In the genomic region with DNA sequence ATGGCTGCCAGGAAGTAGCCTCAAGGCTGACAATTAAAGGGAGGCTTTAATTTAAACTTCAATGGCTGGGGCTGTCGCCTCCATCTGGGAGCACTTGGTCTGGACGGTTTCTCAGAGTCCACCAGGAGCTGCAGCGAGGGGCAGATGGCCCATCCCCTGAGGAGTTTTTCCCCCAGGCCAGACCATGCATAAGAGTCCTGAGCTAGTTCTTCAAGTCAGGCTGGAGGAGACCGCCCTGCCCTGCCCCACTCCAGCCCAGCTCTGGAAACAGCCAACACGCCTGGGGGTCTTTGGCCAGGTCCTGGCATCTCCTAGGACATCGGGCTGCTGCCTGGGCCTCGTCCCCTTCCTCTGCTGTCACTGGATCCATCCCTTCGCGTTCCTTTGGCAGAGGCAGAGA, we compare ENCODE assay signal across 29 cellular contexts. TPM values are rescaled to one million over a fixed set of nuclear protein-coding genes. Genes with fewer than 3 reads are reported as not detected.
DNase-seq lines count a peak whose midpoint lies in the region; ATAC-seq and TF ChIP-seq lines count a peak whose summit lies in the region.
"Had no signal": no experiment of that assay in that cellular context is flagged by ENCODE, and none has a peak within 500 bp of the region (broad histone marks: within the 10 kb centered on the region; RNA-seq: fewer than 3 reads in every experiment).

No MANE protein-coding gene starts in this region.

- no peaks in the 10 kb centered on the region for H3K27me3 Mint-ChIP-seq in endodermal cell (ENCODE audit: insufficient read depth)
- peaks cover 3% of the 10 kb centered on the region for H3K27me3 Mint-ChIP-seq in neural progenitor cell (ENCODE audit: insufficient read depth, low read depth)
- H3K27me3 Mint-ChIP-seq: stimulated activated naive B cell treated with anti-CD40 and anti-IgM and Interleukin-4, amounts not matched to agents 10 μg/mL and 1 μg/mL and 100 μg/mL, for 72 hours had no signal

- H3K36me3 Mint-ChIP-seq in endodermal cell (ENCODE audit: low read depth) (peaks cover 6% of the 10 kb centered on the region), neural progenitor cell (peaks cover 2% of the 10 kb centered on the region)
- H3K36me3 Mint-ChIP-seq: immature natural killer cell, natural killer cell had no signal

- peak overlapping the region; percentile 78 for H3K27ac ChIP-seq in Karpas-422 (ENCODE audit: low read length)
- H3K27ac ChIP-seq in endodermal cell (ENCODE audit: low read depth, low read length): peak overlapping the region; percentile 61
- no peak overlapping the region for H3K27ac ChIP-seq in neural progenitor cell
- H3K27ac ChIP-seq: C4-2B, gastroesophageal sphincter, SK-N-MC, suprapubic skin had no signal

- H3K4me1 Mint-ChIP-seq in endodermal cell (peaks cover 3% of the 10 kb centered on the region), neural progenitor cell (peaks cover 2% of the 10 kb centered on the region)

- H3K9me3 ChIP-seq in Karpas-422 (ENCODE audit: low read length) (no peaks in the 10 kb centered on the region), endodermal cell (ENCODE audit: control insufficient read depth, low read length) (no peaks in the 10 kb centered on the region), neural progenitor cell (ENCODE audit: low read depth) (no peaks in the 10 kb centered on the region)
- H3K9me3 ChIP-seq: gastroesophageal sphincter, suprapubic skin had no signal

- no peak overlapping the region for H3K4me3 Mint-ChIP-seq in endodermal cell
- no peak overlapping the region for H3K4me3 Mint-ChIP-seq in neural progenitor cell
- H3K4me3 Mint-ChIP-seq: immature natural killer cell; natural killer cell; stimulated activated naive B cell treated with anti-CD40 and anti-IgM and Interleukin-4, amounts not matched to agents 10 μg/mL and 1 μg/mL and 100 μg/mL, for 72 hours; T-helper 1 cell treated with Interleukin-12 subunit alpha and Interleukin-12 subunit beta and Interleukin-4 antibody, amounts not matched to agents 30 μg/mL and 1 μg/mL, for 36 hours had no signal

- H4K20me1 ChIP-seq in Karpas-422 (ENCODE audit: insufficient read depth, low read depth, low read length) (no peaks in the 10 kb centered on the region), neural progenitor cell (ENCODE audit: low read depth) (no peaks in the 10 kb centered on the region)

- H3K4me3 ChIP-seq in Karpas-422 (ENCODE audit: low read length) (no peak overlapping the region), endodermal cell (ENCODE audit: low read length) (no peak overlapping the region), neural progenitor cell (no peak overlapping the region)
- H3K4me3 ChIP-seq: gastroesophageal sphincter, SK-N-MC, suprapubic skin had no signal

- DNase-seq in ELF-1 (ENCODE audit: low read depth, low spot score) (peak; percentile 96), Karpas-422 (no peak), endodermal cell (peak; percentile 56), neural progenitor cell (ENCODE audit: low spot score) (no peak), kidney tubule cell (ENCODE audit: low spot score) (no peak), putamen (ENCODE audit: low spot score) (no peak)
- DNase-seq in activated CD8-positive, alpha-beta memory T cell treated with anti-CD3 and anti-CD28 coated beads, Interleukin-2, amount 50 U/mL, for 4 hours: no peak
- DNase-seq: activated CD4-positive, alpha-beta T cell treated with anti-CD3 and anti-CD28 coated beads, Interleukin-2, amount 50 U/mL, for 48 hours; activated naive CD4-positive, alpha-beta T cell; cerebellar nuclear complex; COR-L47; DMS53; HCEC 1CT; immature natural killer cell; IMR-90; natural killer cell; NCI-H2107; NCI-H446 treated with DMSO at 0.1 percent for 48 hours; NCI-H774; RPMI8226; stimulated activated naive B cell treated with anti-CD40 and anti-IgM and Interleukin-4, amounts not matched to agents 10 μg/mL and 1 μg/mL and 100 μg/mL, for 72 hours had no signal

- H3K27me3 ChIP-seq in Karpas-422 (ENCODE audit: low read length) (no peaks in the 10 kb centered on the region), endodermal cell (ENCODE audit: control insufficient read depth, insufficient read depth, low read length, poor library complexity, severe bottlenecking) (no peaks in the 10 kb centered on the region), neural progenitor cell (no peaks in the 10 kb centered on the region)
- H3K27me3 ChIP-seq: gastroesophageal sphincter, suprapubic skin had no signal

- H3K36me3 ChIP-seq in Karpas-422 (ENCODE audit: insufficient read depth, low read length) (no peaks in the 10 kb centered on the region), endodermal cell (ENCODE audit: control insufficient read depth, insufficient read depth, low read length) (peaks cover 2% of the 10 kb centered on the region), neural progenitor cell (no peaks in the 10 kb centered on the region)
- H3K36me3 ChIP-seq: suprapubic skin had no signal

- H3K4me2 ChIP-seq in Karpas-422 (ENCODE audit: low read depth, low read length, poor library complexity, severe bottlenecking) (peak overlapping the region; percentile 19), neural progenitor cell (no peak overlapping the region)

- H3K9ac ChIP-seq in Karpas-422 (ENCODE audit: low read length) (peak overlapping the region; percentile 39; the same call in 1 of the 2 replicates), endodermal cell (ENCODE audit: extremely low read depth, low read length, poor library complexity, severe bottlenecking) (no peak overlapping the region), neural progenitor cell (no peak overlapping the region)

- no peaks in the 10 kb centered on the region for H3K9me2 ChIP-seq in Karpas-422 (replicated peaks; ENCODE audit: insufficient read depth, low read length)

- H3K9me3 Mint-ChIP-seq in endodermal cell (no peaks in the 10 kb centered on the region), neural progenitor cell (no peaks in the 10 kb centered on the region)
- H3K9me3 Mint-ChIP-seq: immature natural killer cell; natural killer cell; stimulated activated naive B cell treated with anti-CD40 and anti-IgM and Interleukin-4, amounts not matched to agents 10 μg/mL and 1 μg/mL and 100 μg/mL, for 72 hours; T-helper 1 cell treated with Interleukin-12 subunit alpha and Interleukin-12 subunit beta and Interleukin-4 antibody, amounts not matched to agents 30 μg/mL and 1 μg/mL, for 36 hours had no signal

- peaks cover 22% of the 10 kb centered on the region for H3K4me1 ChIP-seq in Karpas-422 (ENCODE audit: low read length)
- H3K4me1 ChIP-seq in endodermal cell (ENCODE audit: control insufficient read depth, insufficient read depth, low read length): no peaks in the 10 kb centered on the region
- H3K4me1 ChIP-seq in neural progenitor cell: no peaks in the 10 kb centered on the region

- 90 to 93% methylated on average over 7 to 9 of the region's 9 CpGs for WGBS in endodermal cell (ENCODE audit: insufficient coverage in 1 of 2, insufficient read length in 1 of 2), 2 experiments

- H3K27ac Mint-ChIP-seq in endodermal cell (no peak overlapping the region), neural progenitor cell (peak overlapping the region; percentile 87)
- H3K27ac Mint-ChIP-seq: immature natural killer cell; natural killer cell; T-helper 1 cell treated with Interleukin-12 subunit alpha and Interleukin-12 subunit beta and Interleukin-4 antibody, amounts not matched to agents 30 μg/mL and 1 μg/mL, for 36 hours had no signal

- no peaks in the 10 kb centered on the region for H3K79me2 ChIP-seq in Karpas-422 (ENCODE audit: low read length)
- no peaks in the 10 kb centered on the region for H3K79me2 ChIP-seq in neural progenitor cell (ENCODE audit: low read depth)

- H2AFZ ChIP-seq in Karpas-422 (ENCODE audit: low read length) (no peak overlapping the region), neural progenitor cell (replicated peaks) (no peak overlapping the region)

- no peaks in the 10 kb centered on the region for H3F3A ChIP-seq in neural progenitor cell (ENCODE audit: low read depth)

- TF ChIP-seq CTCF in endodermal cell (conservative IDR thresholded peaks at IDR 0.05) (no peak), neural progenitor cell (IDR thresholded peaks at IDR 0.05) (no peak)

- ATAC-seq in HG02623 (IDR thresholded peaks at IDR 0.05; ENCODE audit: unreplicated experiment): no peak
- ATAC-seq: gastroesophageal sphincter; natural killer cell; stimulated activated naive B cell treated with anti-CD40 and anti-IgM and Interleukin-4, amounts not matched to agents 10 μg/mL and 1 μg/mL and 100 μg/mL, for 72 hours had no signal

RNA-seq across cellular contexts. Expression of a gene that starts 5.3 kb away (rescaled TPM):
- 54.6 and 106 TPM in 2 replicates for total RNA-seq in Karpas-422 (2014; rRNA removed; shearing (Covaris generic); ENCODE audit: low replicate concordance)
- total RNA-seq in endodermal cell (100 to 1,000 TPM; 378 to 437 TPM), neural progenitor cell (ENCODE audit: low replicate concordance) (127 and 233 TPM in 2 replicates)
- polyA plus RNA-seq in endodermal cell (2013, experiment 1 of 2): 322 TPM
- 298 TPM for polyA plus RNA-seq in endodermal cell (2013, experiment 2 of 2)

RNA-seq across cellular contexts. Expression of a gene that starts 23.2 kb away (rescaled TPM):
- 474 and 745 TPM in 2 replicates for total RNA-seq in Karpas-422 (2014; rRNA removed; shearing (Covaris generic); ENCODE audit: low replicate concordance)
- 100 to 1,000 TPM; 303 to 334 TPM for total RNA-seq in endodermal cell
- 248 TPM for polyA plus RNA-seq in endodermal cell (2013, experiment 1 of 2)
- 218 TPM for polyA plus RNA-seq in endodermal cell (2013, experiment 2 of 2)
- total RNA-seq in neural progenitor cell (ENCODE audit: low replicate concordance): 261 and 432 TPM in 2 replicates

RNA-seq across cellular contexts. Expression of a gene that starts 24.4 kb away (rescaled TPM):
- 262 and 352 TPM in 2 replicates for total RNA-seq in Karpas-422 (2014; rRNA removed; shearing (Covaris generic); ENCODE audit: low replicate concordance)
- total RNA-seq in endodermal cell (10 to 100 TPM; 12.3 to 17.8 TPM), neural progenitor cell (ENCODE audit: low replicate concordance) (1.9 and 3.6 TPM in 2 replicates)
- polyA plus RNA-seq in endodermal cell (2013, experiment 1 of 2): 3.8 TPM
- 5.5 TPM for polyA plus RNA-seq in endodermal cell (2013, experiment 2 of 2)
- total RNA-seq: dermis microvascular lymphatic vessel endothelial cell, G401, IMR-90 had no signal

Comparison
In these comparisons a context has a peak if more than half of its experiments do, and no peak if none do; other contexts are left out.
1. DNase-seq: peak in ELF-1 (single experiment) and endodermal cell (single experiment); none in Karpas-422 (single experiment), neural progenitor cell (single experiment), kidney tubule cell (single experiment), activated CD8-positive, alpha-beta memory T cell treated with anti-CD3 and anti-CD28 coated beads, Interleukin-2, amount 50 U/mL, for 4 hours (single experiment) and putamen (single experiment).
2. RNA of a gene that starts 24.4 kb away (total RNA-seq): 262 to 352 TPM in Karpas-422; 12.3 to 17.8 TPM in endodermal cell and 1.9 to 3.6 TPM in neural progenitor cell; every median in the first group is over 10 times any median in the second.